In the genomic region with DNA sequence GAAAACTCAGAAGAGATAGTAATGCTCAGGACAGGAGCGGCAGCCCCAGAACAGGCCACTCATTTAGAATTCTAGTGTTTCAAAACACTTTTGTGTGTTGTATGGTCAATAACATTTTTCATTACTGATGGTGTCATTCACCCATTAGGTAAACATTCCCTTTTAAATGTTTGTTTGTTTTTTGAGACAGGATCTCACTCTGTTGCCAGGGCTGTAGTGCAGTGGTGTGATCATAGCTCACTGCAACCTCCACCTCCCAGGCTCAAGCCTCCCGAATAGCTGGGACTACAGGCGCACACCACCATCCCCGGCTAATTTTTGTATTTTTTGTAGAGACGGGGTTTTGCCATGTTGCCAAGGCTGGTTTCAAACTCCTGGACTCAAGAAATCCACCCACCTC, we compare ENCODE assay signal across 13 cellular contexts.
DNase-seq lines count a peak whose midpoint lies in the region; ATAC-seq and TF ChIP-seq lines count a peak whose summit lies in the region.
"Had no signal": no experiment of that assay in that cellular context is flagged by ENCODE, and none has a peak within 500 bp of the region (broad histone marks: within the 10 kb centered on the region; RNA-seq: fewer than 3 reads in every experiment).

No MANE protein-coding gene starts in this region.

- H3K27me3 ChIP-seq in PC-3 (ENCODE audit: low read length) (no peaks in the 10 kb centered on the region), right lobe of liver (no peaks in the 10 kb centered on the region)
- H3K27me3 ChIP-seq: BLaER1 had no signal

- intact Hi-C loops in PC-3 (cut with micrococcal nuclease) (no loop called here), right lobe of liver (cut with DNase I) (no loop called here)

- H3K4me3 ChIP-seq in PC-3 (ENCODE audit: low read length) (no peak overlapping the region), right lobe of liver (no peak overlapping the region)
- H3K4me3 ChIP-seq: BLaER1, GM23248 had no signal

- 67% methylated on average over 5 of the region's 5 CpGs for WGBS in right lobe of liver (ENCODE audit: insufficient coverage, low coverage, low lambda C conversion rate, missing lambda C conversion rate)

- no peak for TF ChIP-seq POLR2A in right lobe of liver (IDR thresholded peaks at IDR 0.05)

- POLR2A ChIA-PET in PC-3 (lab: Charles Lee; ENCODE audit: unreplicated experiment) (interaction anchor here (0.7 kb wide), 1 partner anchor 21 kb away, joined by 3 read pairs; no protein-coding TSS in a partner anchor), GM10248 (lab: Yijun Ruan, JAX) (no interaction called here)

- H3F3A ChIP-seq in PC-3 (ENCODE audit: low read length, unreplicated experiment), result no peaks in the 10 kb centered on the region

- peak; percentile 6; the same call in 1 of the 2 replicates for ATAC-seq in PC-3
- peak; percentile 79 to 92 (median 84) for ATAC-seq in right lobe of liver

- H4K20me1 ChIP-seq in PC-3 (ENCODE audit: low read length), result no peaks in the 10 kb centered on the region
- H4K20me1 ChIP-seq: BLaER1 had no signal

- TF ChIP-seq CTCF in PC-3 (conservative IDR thresholded peaks at IDR 0.05; ENCODE audit: low read depth, low read length) (no peak), right lobe of liver (IDR thresholded peaks at IDR 0.05) (no peak), GM10248 (IDR thresholded peaks at IDR 0.05; ENCODE audit: control extremely low read depth, extremely low read depth, low read depth, missing control alignments) (no peak)

- DNase-seq in DMS53 (lab: John Stamatoyannopoulos, UW) (peak; percentile 74), PC-3 (no peak), epithelial cell of prostate (ENCODE audit: low read depth, low spot score) (no peak), right lobe of liver (no peak), H4 (ENCODE audit: low spot score) (no peak), GM10248 (ENCODE audit: extremely low spot score) (no peak), globus pallidus (ENCODE audit: low spot score) (no peak)
- DNase-seq: 8988T; CD4-positive, alpha-beta memory T cell; GM23248; HCEC 1CT; HFFc6 had no signal

- H3K4me1 ChIP-seq in PC-3 (ENCODE audit: insufficient read depth, low read length) (peaks cover 23% of the 10 kb centered on the region), right lobe of liver (peaks cover 0 to 27% (median 9%) of the 10 kb centered on the region in 4 donors)
- H3K4me1 ChIP-seq: BLaER1 had no signal

- H3K4me2 ChIP-seq in PC-3 (ENCODE audit: low read length), result no peak overlapping the region
- H3K4me2 ChIP-seq: BLaER1 had no signal

- H3K27ac ChIP-seq in PC-3 (ENCODE audit: low read length) (no peak overlapping the region), epithelial cell of prostate (peak overlapping the region; percentile 54), right lobe of liver (peak overlapping the region in 2 of 3 donors; percentile 56 to 62)
- H3K27ac ChIP-seq: BLaER1, GM23248 had no signal

- CTCF ChIA-PET in PC-3 (lab: Charles Lee), result no interaction called here
- CTCF ChIA-PET in GM10248 (lab: Yijun Ruan, JAX), result no interaction called here

- H3K9ac ChIP-seq in PC-3 (ENCODE audit: low read length), result no peak overlapping the region
- H3K9ac ChIP-seq: BLaER1, GM23248 had no signal

- no peak overlapping the region for H2AFZ ChIP-seq in PC-3 (ENCODE audit: low read length)
- H2AFZ ChIP-seq: GM23248 had no signal

- H3K9me2 ChIP-seq in PC-3 (replicated peaks; ENCODE audit: low read length), result no peaks in the 10 kb centered on the region

- no TSS peak for BruUV-seq in PC-3 (replicated peaks; lab: Mats Ljungman, UMichigan)

- H3K9me3 ChIP-seq in PC-3 (ENCODE audit: low read length), result no peaks in the 10 kb centered on the region
- no peaks in the 10 kb centered on the region for H3K9me3 ChIP-seq in right lobe of liver
- H3K9me3 ChIP-seq: BLaER1 had no signal

- peaks cover 42% of the 10 kb centered on the region for H3K36me3 ChIP-seq in PC-3 (ENCODE audit: low read depth, low read length)
- H3K36me3 ChIP-seq in right lobe of liver, result no peaks in the 10 kb centered on the region
- H3K36me3 ChIP-seq: BLaER1 had no signal

- H3K79me2 ChIP-seq in PC-3 (ENCODE audit: low read length), result no peaks in the 10 kb centered on the region
